In genomic region chr1:26376050-26376449, GRCh38 we compare ENCODE assay signal across 19 cellular contexts. TPM values are rescaled to one million over a fixed set of nuclear protein-coding genes. Genes with fewer than 3 reads are reported as not detected.
DNase-seq lines count a peak whose midpoint lies in the region; ATAC-seq and TF ChIP-seq lines count a peak whose summit lies in the region.
"Had no signal": no experiment of that assay in that cellular context is flagged by ENCODE, and none has a peak within 500 bp of the region (broad histone marks: within the 10 kb centered on the region; RNA-seq: fewer than 3 reads in every experiment).

No MANE protein-coding gene starts in this region.

- H3K4me1 ChIP-seq in lower lobe of right lung: peaks cover 12% of the 10 kb centered on the region
- H3K4me1 ChIP-seq: BE2C had no signal

- H3K27me3 Mint-ChIP-seq in activated CD8-positive, alpha-beta T cell treated with anti-CD3 and anti-CD28 coated beads, Interleukin-2, amount 10 ng/mL, durations not matched to agents 7 days and 5 days (ENCODE audit: low read depth): no peaks in the 10 kb centered on the region
- H3K27me3 Mint-ChIP-seq in activated CD8-positive, alpha-beta T cell treated with anti-CD3 and anti-CD28 coated beads for 36 hours: no peaks in the 10 kb centered on the region
- H3K27me3 Mint-ChIP-seq in stimulated activated naive CD8-positive, alpha-beta T cell treated with anti-CD3 and anti-CD28 coated beads, Interleukin-15, Interleukin-2, amounts not matched to agents 100 ng/mL and 50 ng/mL, for 24 hours: no peaks in the 10 kb centered on the region
- no peaks in the 10 kb centered on the region for H3K27me3 Mint-ChIP-seq in stimulated activated naive CD8-positive, alpha-beta T cell treated with anti-CD3 and anti-CD28 coated beads, Interleukin-15, amount 100 ng/mL, for 72 hours
- H3K27me3 Mint-ChIP-seq in T-helper 17 cell: no peaks in the 10 kb centered on the region
- no peaks in the 10 kb centered on the region for H3K27me3 Mint-ChIP-seq in neural crest cell (ENCODE audit: low read depth)

- no peak for ATAC-seq in activated CD8-positive, alpha-beta T cell treated with anti-CD3 and anti-CD28 coated beads, Interleukin-2, amount 10 ng/mL, durations not matched to agents 7 days and 5 days
- no peak for ATAC-seq in activated CD8-positive, alpha-beta T cell treated with anti-CD3 and anti-CD28 coated beads for 36 hours
- ATAC-seq in stimulated activated naive CD8-positive, alpha-beta T cell treated with anti-CD3 and anti-CD28 coated beads, Interleukin-15, amount 100 ng/mL, for 72 hours: no peak
- ATAC-seq in T-helper 17 cell (no peak), lower lobe of right lung (no peak)
- ATAC-seq: A549 had no signal

- intact Hi-C loops in activated CD8-positive, alpha-beta T cell treated with anti-CD3 and anti-CD28 coated beads for 36 hours (cut with micrococcal nuclease): no loop called here
- intact Hi-C loops in lower lobe of right lung (cut with DNase I): no loop called here

- no peak overlapping the region for H3K27ac ChIP-seq in lower lobe of right lung
- H3K27ac ChIP-seq: Peyer's patch had no signal

- H3K27me3 ChIP-seq in lower lobe of right lung (ENCODE audit: low read depth): no peaks in the 10 kb centered on the region
- H3K27me3 ChIP-seq: BE2C, Peyer's patch had no signal

- peaks cover 5% of the 10 kb centered on the region for H3K9me3 Mint-ChIP-seq in activated CD8-positive, alpha-beta T cell treated with anti-CD3 and anti-CD28 coated beads, Interleukin-2, amount 10 ng/mL, durations not matched to agents 7 days and 5 days (ENCODE audit: insufficient read depth)
- peaks cover 7% of the 10 kb centered on the region for H3K9me3 Mint-ChIP-seq in activated CD8-positive, alpha-beta T cell treated with anti-CD3 and anti-CD28 coated beads for 36 hours
- peaks cover 5% of the 10 kb centered on the region for H3K9me3 Mint-ChIP-seq in stimulated activated naive CD8-positive, alpha-beta T cell treated with anti-CD3 and anti-CD28 coated beads, Interleukin-15, Interleukin-2, amounts not matched to agents 100 ng/mL and 50 ng/mL, for 24 hours
- peaks cover 0 to 2% of the 10 kb centered on the region in 2 donors for H3K9me3 Mint-ChIP-seq in stimulated activated naive CD8-positive, alpha-beta T cell treated with anti-CD3 and anti-CD28 coated beads, Interleukin-15, amount 100 ng/mL, for 72 hours
- peaks cover under 1% of the 10 kb centered on the region for H3K9me3 Mint-ChIP-seq in neural crest cell

- DNase-seq in activated CD8-positive, alpha-beta T cell treated with anti-CD3 and anti-CD28 coated beads, Interleukin-2, amount 10 ng/mL, durations not matched to agents 7 days and 5 days: no peak
- no peak for DNase-seq in activated CD8-positive, alpha-beta T cell treated with anti-CD3 and anti-CD28 coated beads for 36 hours
- DNase-seq in stimulated activated naive CD8-positive, alpha-beta T cell treated with anti-CD3 and anti-CD28 coated beads, Interleukin-15, amount 100 ng/mL, for 72 hours: no peak
- DNase-seq in T-helper 17 cell (no peak), neural crest cell (ENCODE audit: low read depth, low spot score) (no peak), HK-2 (ENCODE audit: unreplicated experiment) (no peak), lower lobe of right lung (no peak)
- DNase-seq: BE2C, MM.1S, NCI-H1092 treated with DMSO at 0.1 percent for 48 hours, NCI-H146, NCI-H2029 treated with DMSO at 0.1 percent for 48 hours, NCI-H226, NCI-H524 treated with DMSO at 0.1 percent for 48 hours, Peyer's patch had no signal

- no peaks in the 10 kb centered on the region for H3K36me3 ChIP-seq in lower lobe of right lung
- H3K36me3 ChIP-seq: BE2C, Peyer's patch had no signal

- TF ChIP-seq CTCF in activated CD8-positive, alpha-beta T cell treated with anti-CD3 and anti-CD28 coated beads for 36 hours (IDR thresholded peaks at IDR 0.05): no peak
- no peak for TF ChIP-seq CTCF in neural crest cell (conservative IDR thresholded peaks at IDR 0.05)
- no peak for TF ChIP-seq CTCF in lower lobe of right lung (IDR thresholded peaks at IDR 0.05)

- CTCF ChIA-PET in activated CD8-positive, alpha-beta T cell treated with anti-CD3 and anti-CD28 coated beads, Interleukin-2, amount 10 ng/mL, durations not matched to agents 7 days and 5 days (lab: Charles Lee): interaction anchor here (0.8 to 8.4 kb wide), 6 partner anchors 14 to 142 kb away, joined by 3 to 160 read pairs (median 22); partner anchors contain the start of gene CEP85
- CTCF ChIA-PET in activated CD8-positive, alpha-beta T cell treated with anti-CD3 and anti-CD28 coated beads for 36 hours (lab: Charles Lee): interaction anchor here (1.2 to 4.3 kb wide), 3 partner anchors 12 to 100 kb away, joined by 3 to 53 read pairs (median 39); no protein-coding TSS in a partner anchor

- H3K27ac Mint-ChIP-seq in activated CD8-positive, alpha-beta T cell treated with anti-CD3 and anti-CD28 coated beads, Interleukin-2, amount 10 ng/mL, durations not matched to agents 7 days and 5 days: peak overlapping the region; percentile 90
- H3K27ac Mint-ChIP-seq in activated CD8-positive, alpha-beta T cell treated with anti-CD3 and anti-CD28 coated beads for 36 hours: no peak overlapping the region
- H3K27ac Mint-ChIP-seq in stimulated activated naive CD8-positive, alpha-beta T cell treated with anti-CD3 and anti-CD28 coated beads, Interleukin-15, Interleukin-2, amounts not matched to agents 100 ng/mL and 50 ng/mL, for 24 hours: peak overlapping the region; percentile 52
- no peak overlapping the region for H3K27ac Mint-ChIP-seq in stimulated activated naive CD8-positive, alpha-beta T cell treated with anti-CD3 and anti-CD28 coated beads, Interleukin-15, amount 100 ng/mL, for 72 hours
- peak overlapping the region; percentile 92 for H3K27ac Mint-ChIP-seq in T-helper 17 cell
- peak overlapping the region; percentile 50 for H3K27ac Mint-ChIP-seq in neural crest cell (ENCODE audit: unreplicated experiment)

- H3K9me3 ChIP-seq in T-helper 17 cell (ENCODE audit: control insufficient read depth, low read length, poor library complexity, severe bottlenecking) (no peaks in the 10 kb centered on the region), lower lobe of right lung (no peaks in the 10 kb centered on the region)
- H3K9me3 ChIP-seq: A549, BE2C, Peyer's patch had no signal

- H3K4me3 ChIP-seq in lower lobe of right lung: no peak overlapping the region
- H3K4me3 ChIP-seq: A549, Peyer's patch had no signal

- H3K4me1 Mint-ChIP-seq in activated CD8-positive, alpha-beta T cell treated with anti-CD3 and anti-CD28 coated beads, Interleukin-2, amount 10 ng/mL, durations not matched to agents 7 days and 5 days (ENCODE audit: low read depth): peaks cover 95% of the 10 kb centered on the region
- peaks cover 74% of the 10 kb centered on the region for H3K4me1 Mint-ChIP-seq in activated CD8-positive, alpha-beta T cell treated with anti-CD3 and anti-CD28 coated beads for 36 hours (ENCODE audit: low read depth)
- H3K4me1 Mint-ChIP-seq in stimulated activated naive CD8-positive, alpha-beta T cell treated with anti-CD3 and anti-CD28 coated beads, Interleukin-15, Interleukin-2, amounts not matched to agents 100 ng/mL and 50 ng/mL, for 24 hours (ENCODE audit: low read depth): peaks cover 89% of the 10 kb centered on the region
- H3K4me1 Mint-ChIP-seq in stimulated activated naive CD8-positive, alpha-beta T cell treated with anti-CD3 and anti-CD28 coated beads, Interleukin-15, amount 100 ng/mL, for 72 hours: peaks cover 74% of the 10 kb centered on the region
- H3K4me1 Mint-ChIP-seq in T-helper 17 cell: peaks cover 74% of the 10 kb centered on the region
- peaks cover 28% of the 10 kb centered on the region for H3K4me1 Mint-ChIP-seq in neural crest cell

- no peak overlapping the region for H3K4me3 Mint-ChIP-seq in activated CD8-positive, alpha-beta T cell treated with anti-CD3 and anti-CD28 coated beads, Interleukin-2, amount 10 ng/mL, durations not matched to agents 7 days and 5 days
- H3K4me3 Mint-ChIP-seq in activated CD8-positive, alpha-beta T cell treated with anti-CD3 and anti-CD28 coated beads for 36 hours: no peak overlapping the region
- no peak overlapping the region for H3K4me3 Mint-ChIP-seq in stimulated activated naive CD8-positive, alpha-beta T cell treated with anti-CD3 and anti-CD28 coated beads, Interleukin-15, Interleukin-2, amounts not matched to agents 100 ng/mL and 50 ng/mL, for 24 hours
- no peak overlapping the region for H3K4me3 Mint-ChIP-seq in stimulated activated naive CD8-positive, alpha-beta T cell treated with anti-CD3 and anti-CD28 coated beads, Interleukin-15, amount 100 ng/mL, for 72 hours
- H3K4me3 Mint-ChIP-seq in T-helper 17 cell: peak overlapping the region; percentile 37
- no peak overlapping the region for H3K4me3 Mint-ChIP-seq in neural crest cell

- POLR2A ChIA-PET in activated CD8-positive, alpha-beta T cell treated with anti-CD3 and anti-CD28 coated beads, Interleukin-2, amount 10 ng/mL, durations not matched to agents 7 days and 5 days (lab: Charles Lee): interaction anchor here (0.6 to 1.3 kb wide), 2 partner anchors 15 to 511 kb away, joined by 3 to 4 read pairs; no protein-coding TSS in a partner anchor
- POLR2A ChIA-PET in activated CD8-positive, alpha-beta T cell treated with anti-CD3 and anti-CD28 coated beads for 36 hours (lab: Charles Lee): interaction anchor here (0.9 to 1.5 kb wide), 4 partner anchors 11 to 19 kb away, joined by 3 to 4 read pairs (median 4); no protein-coding TSS in a partner anchor

- peaks cover 21% of the 10 kb centered on the region for H3K36me3 Mint-ChIP-seq in activated CD8-positive, alpha-beta T cell treated with anti-CD3 and anti-CD28 coated beads, Interleukin-2, amount 10 ng/mL, durations not matched to agents 7 days and 5 days (ENCODE audit: low read depth)
- H3K36me3 Mint-ChIP-seq in activated CD8-positive, alpha-beta T cell treated with anti-CD3 and anti-CD28 coated beads for 36 hours (ENCODE audit: low read depth): peaks cover 1% of the 10 kb centered on the region
- peaks cover 1% of the 10 kb centered on the region for H3K36me3 Mint-ChIP-seq in stimulated activated naive CD8-positive, alpha-beta T cell treated with anti-CD3 and anti-CD28 coated beads, Interleukin-15, Interleukin-2, amounts not matched to agents 100 ng/mL and 50 ng/mL, for 24 hours (ENCODE audit: low read depth)
- no peaks in the 10 kb centered on the region for H3K36me3 Mint-ChIP-seq in T-helper 17 cell (ENCODE audit: low read depth)
- no peaks in the 10 kb centered on the region for H3K36me3 Mint-ChIP-seq in neural crest cell (ENCODE audit: low read depth)

RNA-seq across cellular contexts. Expression of gene ZNF683, which starts 3.5 kb away (rescaled TPM):
- total RNA-seq in activated CD8-positive, alpha-beta T cell treated with anti-CD3 and anti-CD28 coated beads, Interleukin-2, amount 10 ng/mL, durations not matched to agents 7 days and 5 days: 10 to 100 TPM; 24.0 to 26.6 TPM
- 1 to 10 TPM in 1 of 2 experiments, under 1 TPM in 1; 0.69 to 1.3 TPM for total RNA-seq in activated CD8-positive, alpha-beta T cell treated with anti-CD3 and anti-CD28 coated beads for 36 hours
- total RNA-seq in T-helper 17 cell (not detected), neural crest cell (not detected in 2 replicates), lower lobe of right lung (1.2 TPM)
- total RNA-seq: G401, OCI-LY7, Peyer's patch had no signal

RNA-seq across cellular contexts. Expression of gene CRYBG2, which starts 22.1 kb away (rescaled TPM):
- total RNA-seq in activated CD8-positive, alpha-beta T cell treated with anti-CD3 and anti-CD28 coated beads, Interleukin-2, amount 10 ng/mL, durations not matched to agents 7 days and 5 days: 1 to 10 TPM; 7.6 to 8.7 TPM
- 1 to 10 TPM; 4.5 to 6.4 TPM for total RNA-seq in activated CD8-positive, alpha-beta T cell treated with anti-CD3 and anti-CD28 coated beads for 36 hours
- total RNA-seq in T-helper 17 cell (1 to 10 TPM; 1.2 to 2.9 TPM), neural crest cell (3.8 and 6.3 TPM in 2 replicates), lower lobe of right lung (2.1 TPM)

RNA-seq across cellular contexts. Expression of gene LIN28A, which starts 34.6 kb away (rescaled TPM):
- total RNA-seq in activated CD8-positive, alpha-beta T cell treated with anti-CD3 and anti-CD28 coated beads, Interleukin-2, amount 10 ng/mL, durations not matched to agents 7 days and 5 days: not detected
- not detected for total RNA-seq in activated CD8-positive, alpha-beta T cell treated with anti-CD3 and anti-CD28 coated beads for 36 hours
- total RNA-seq in T-helper 17 cell: not detected
- 445 and 455 TPM in 2 replicates for total RNA-seq in neural crest cell
- total RNA-seq in lower lobe of right lung: not detected
- total RNA-seq: OCI-LY7, Peyer's patch had no signal

RNA-seq across cellular contexts. Expression of gene DHDDS, which starts 56.1 kb away (rescaled TPM):
- total RNA-seq in activated CD8-positive, alpha-beta T cell treated with anti-CD3 and anti-CD28 coated beads, Interleukin-2, amount 10 ng/mL, durations not matched to agents 7 days and 5 days: 10 to 100 TPM; 48.3 to 49.5 TPM
- 10 to 100 TPM; 33.3 to 36.9 TPM for total RNA-seq in activated CD8-positive, alpha-beta T cell treated with anti-CD3 and anti-CD28 coated beads for 36 hours
- total RNA-seq in T-helper 17 cell (10 to 100 TPM; 32.4 to 38.8 TPM), neural crest cell (34.9 and 40.1 TPM in 2 replicates), lower lobe of right lung (37.2 TPM)

RNA-seq across cellular contexts. Expression of gene CD52, which starts 58.3 kb away (rescaled TPM):
- total RNA-seq in activated CD8-positive, alpha-beta T cell treated with anti-CD3 and anti-CD28 coated beads, Interleukin-2, amount 10 ng/mL, durations not matched to agents 7 days and 5 days: 1,000 to 10,000 TPM; 1,112 to 1,180 TPM
- 100 to 1,000 TPM; 324 to 344 TPM for total RNA-seq in activated CD8-positive, alpha-beta T cell treated with anti-CD3 and anti-CD28 coated beads for 36 hours
- 1,000 to 10,000 TPM; 1,152 to 1,411 TPM for total RNA-seq in T-helper 17 cell
- not detected in 2 replicates for total RNA-seq in neural crest cell
- 541 TPM for total RNA-seq in lower lobe of right lung

Comparison
In these comparisons a context has a peak if more than half of its experiments do, and no peak if none do; other contexts are left out.
1. H3K27ac Mint-ChIP-seq: peak in activated CD8-positive, alpha-beta T cell treated with anti-CD3 and anti-CD28 coated beads, Interleukin-2, amount 10 ng/mL, durations not matched to agents 7 days and 5 days (single experiment), stimulated activated naive CD8-positive, alpha-beta T cell treated with anti-CD3 and anti-CD28 coated beads, Interleukin-15, Interleukin-2, amounts not matched to agents 100 ng/mL and 50 ng/mL, for 24 hours (single experiment), T-helper 17 cell (single experiment) and neural crest cell (single experiment); none in activated CD8-positive, alpha-beta T cell treated with anti-CD3 and anti-CD28 coated beads for 36 hours (single experiment) and stimulated activated naive CD8-positive, alpha-beta T cell treated with anti-CD3 and anti-CD28 coated beads, Interleukin-15, amount 100 ng/mL, for 72 hours (0 of 2).
2. RNA of gene ZNF683, which starts 3.5 kb away (total RNA-seq): 24.0 to 26.6 TPM in activated CD8-positive, alpha-beta T cell treated with anti-CD3 and anti-CD28 coated beads, Interleukin-2, amount 10 ng/mL, durations not matched to agents 7 days and 5 days; 0.69 to 1.3 TPM in activated CD8-positive, alpha-beta T cell treated with anti-CD3 and anti-CD28 coated beads for 36 hours, 1.2 TPM in lower lobe of right lung (single experiment), not detected in T-helper 17 cell and not detected in neural crest cell; every median in the first group is over 10 times any median in the second.
3. RNA of gene LIN28A, which starts 34.6 kb away (total RNA-seq): 445 to 455 TPM in neural crest cell; not detected in activated CD8-positive, alpha-beta T cell treated with anti-CD3 and anti-CD28 coated beads, Interleukin-2, amount 10 ng/mL, durations not matched to agents 7 days and 5 days, not detected in activated CD8-positive, alpha-beta T cell treated with anti-CD3 and anti-CD28 coated beads for 36 hours, not detected in T-helper 17 cell and not detected in lower lobe of right lung (single experiment); every median in the first group is over 100 times any median in the second.